Comparison of ENCODE assay signal across 29 cellular contexts in genomic region chrX:71955530-71956120, GRCh38.
"Had no signal": no experiment of that assay in that cellular context is flagged by ENCODE, and none has a peak within 500 bp of the region (broad histone marks: within the 10 kb centered on the region; RNA-seq: fewer than 3 reads in every experiment).

No MANE protein-coding gene starts in this region.

- H3K27ac ChIP-seq: adrenal gland, SJSA1 had no signal

- H3K4me1 Mint-ChIP-seq: activated naive CD8-positive, alpha-beta T cell treated with anti-CD3 and anti-CD28 coated beads, Interleukin-2, amount 10 ng/mL, durations not matched to agents 7 days and 5 days had no signal

- H3K4me3 ChIP-seq: adrenal gland, SJSA1 had no signal

- H3K9me3 Mint-ChIP-seq: activated naive CD8-positive, alpha-beta T cell treated with anti-CD3 and anti-CD28 coated beads, Interleukin-2, amount 10 ng/mL, durations not matched to agents 7 days and 5 days; T-helper 2 cell treated with Interferon-gamma antibody and Interleukin-4, amounts not matched to agents 5 μg/mL and 100 μg/mL, for 36 hours had no signal

- H3K36me3 Mint-ChIP-seq: activated naive CD8-positive, alpha-beta T cell treated with anti-CD3 and anti-CD28 coated beads, Interleukin-2, amount 10 ng/mL, durations not matched to agents 7 days and 5 days had no signal

- ATAC-seq: activated CD8-positive, alpha-beta T cell treated with anti-CD3 and anti-CD28 coated beads, Interleukin-2, amount 10 ng/mL, durations not matched to agents 7 days and 5 days; Panc1; SK-N-SH treated with all-trans-retinoic acid at 6 μM for 48 hours had no signal

- DNase-seq: activated CD4-positive, alpha-beta T cell treated with anti-CD3 and anti-CD28 coated beads for 48 hours; activated CD4-positive, alpha-beta T cell treated with anti-CD3 and anti-CD28 coated beads, Interleukin-2, amount 50 U/mL, for 4 hours; activated CD4-positive, CD25-positive, alpha-beta regulatory T cell treated with anti-CD3 and anti-CD28 coated beads, Interleukin-2, amount 50 U/mL, for 72 hours; activated CD8-positive, alpha-beta memory T cell treated with anti-CD3 and anti-CD28 coated beads, Interleukin-2, amount 50 U/mL, for 48 hours; activated CD8-positive, alpha-beta T cell treated with anti-CD3 and anti-CD28 coated beads, Interleukin-2, amount 10 ng/mL, durations not matched to agents 7 days and 5 days; activated naive CD4-positive, alpha-beta T cell treated with anti-CD3 and anti-CD28 coated beads, Interleukin-2, amount 50 U/mL, for 16 hours; activated naive CD8-positive, alpha-beta T cell treated with anti-CD3 and anti-CD28 coated beads, Interleukin-2, amount 10 ng/mL, durations not matched to agents 7 days and 5 days; activated T-cell treated with anti-CD3 and anti-CD28 coated beads, Interleukin-2, amount 50 U/mL, for 1 hour; adrenal gland; anterior cingulate cortex; KG1; NCI-H1092; NCI-H1417 treated with DMSO at 0.1 percent for 48 hours; NCI-H1694; NCI-H2029; NCI-H2107; NCI-H2171 treated with DMSO at 0.1 percent for 48 hours; NCI-H345; NCI-H510A treated with DMSO at 0.1 percent for 48 hours; NCI-H69; NK-92 treated with Interleukin-12 subunit alpha and Interleukin-12 subunit beta, amount 100 ng/mL, for 24 hours; OCI-M1; RPMI8226; SHP77; SW 1271 had no signal

- H3K9me3 ChIP-seq: adrenal gland, SJSA1 had no signal

- H3K36me3 ChIP-seq: adrenal gland, SJSA1 had no signal

- H3K27ac Mint-ChIP-seq: activated CD8-positive, alpha-beta T cell treated with anti-CD3 and anti-CD28 coated beads, Interleukin-2, amount 10 ng/mL, durations not matched to agents 7 days and 5 days; activated naive CD8-positive, alpha-beta T cell treated with anti-CD3 and anti-CD28 coated beads, Interleukin-2, amount 10 ng/mL, durations not matched to agents 7 days and 5 days; T-helper 2 cell treated with Interferon-gamma antibody and Interleukin-4, amounts not matched to agents 5 μg/mL and 100 μg/mL, for 36 hours had no signal

- H3K4me1 ChIP-seq: adrenal gland had no signal

- H3K27me3 ChIP-seq: SJSA1 had no signal

- H3K4me3 Mint-ChIP-seq: activated CD8-positive, alpha-beta T cell treated with anti-CD3 and anti-CD28 coated beads, Interleukin-2, amount 10 ng/mL, durations not matched to agents 7 days and 5 days; activated naive CD8-positive, alpha-beta T cell treated with anti-CD3 and anti-CD28 coated beads, Interleukin-2, amount 10 ng/mL, durations not matched to agents 7 days and 5 days; T-helper 2 cell treated with Interferon-gamma antibody and Interleukin-4, amounts not matched to agents 5 μg/mL and 100 μg/mL, for 36 hours had no signal

- H3K27me3 Mint-ChIP-seq: activated naive CD8-positive, alpha-beta T cell treated with anti-CD3 and anti-CD28 coated beads, Interleukin-2, amount 10 ng/mL, durations not matched to agents 7 days and 5 days had no signal
